Comparison of ENCODE assay signal across 13 cellular contexts in the genomic region with DNA sequence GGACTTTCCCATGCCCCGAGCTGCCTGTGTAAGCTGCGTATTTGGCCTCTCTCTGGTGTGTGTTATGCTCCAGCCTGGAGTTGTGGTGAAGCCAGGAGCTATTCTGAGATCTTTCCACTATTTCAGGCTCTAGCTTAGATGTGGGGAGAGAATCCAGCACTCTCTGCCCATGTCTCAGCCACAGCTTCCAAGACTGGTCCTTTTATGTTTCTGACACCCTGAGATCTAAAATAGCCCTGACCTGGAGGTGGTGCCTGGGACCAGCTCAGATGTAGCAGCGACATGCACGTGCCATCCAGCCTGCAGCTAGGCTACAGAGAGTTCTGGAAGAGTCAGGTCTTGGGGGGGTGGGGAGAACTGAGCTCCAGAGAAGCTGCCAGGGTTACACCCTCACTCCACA.
"Had no signal": no experiment of that assay in that cellular context is flagged by ENCODE, and none has a peak within 500 bp of the region (broad histone marks: within the 10 kb centered on the region; RNA-seq: fewer than 3 reads in every experiment).

No MANE protein-coding gene starts in this region.

- DNase-seq: activated CD4-positive, alpha-beta memory T cell treated with anti-CD3 and anti-CD28 coated beads, Interleukin-2, amount 10 ng/mL, durations not matched to agents 7 days and 5 days; activated naive CD4-positive, alpha-beta T cell treated with anti-CD3 and anti-CD28 coated beads for 36 hours; activated T-cell treated with anti-CD3 and anti-CD28 coated beads, Interleukin-2, amount 50 U/mL, for 72 hours; dermis blood vessel endothelial cell; foreskin fibroblast; naive B cell; right lobe of liver; stimulated activated CD4-positive, alpha-beta T cell treated with anti-CD3 and anti-CD28 coated beads, Interleukin-15, amount 100 ng/mL, for 24 hours; stimulated activated CD4-positive, alpha-beta T cell treated with anti-CD3 and anti-CD28 coated beads, Interleukin-4, amount 100 ng/mL, for 4 hours; stimulated activated naive CD8-positive, alpha-beta T cell treated with anti-CD3 and anti-CD28 coated beads, Interleukin-15, amount 100 ng/mL, for 72 hours; T-helper 9 cell had no signal

- H3K27ac Mint-ChIP-seq: activated CD4-positive, alpha-beta memory T cell treated with anti-CD3 and anti-CD28 coated beads, Interleukin-2, amount 10 ng/mL, durations not matched to agents 7 days and 5 days; activated naive CD4-positive, alpha-beta T cell treated with anti-CD3 and anti-CD28 coated beads for 36 hours; activated T-cell treated with anti-CD3 and anti-CD28 coated beads, Interleukin-2, amount 50 U/mL, for 72 hours; stimulated activated naive CD8-positive, alpha-beta T cell treated with anti-CD3 and anti-CD28 coated beads, Interleukin-15, amount 100 ng/mL, for 72 hours had no signal

- H3K9me3 ChIP-seq: right lobe of liver, tibial nerve had no signal

- H3K36me3 Mint-ChIP-seq: naive B cell had no signal

- H3K27me3 Mint-ChIP-seq: activated CD4-positive, alpha-beta memory T cell treated with anti-CD3 and anti-CD28 coated beads, Interleukin-2, amount 10 ng/mL, durations not matched to agents 7 days and 5 days; central memory CD8-positive, alpha-beta T cell had no signal

- H3K4me1 ChIP-seq: right lobe of liver, tibial nerve had no signal

- H3K27ac ChIP-seq: right lobe of liver, tibial nerve had no signal

- H3K4me1 Mint-ChIP-seq: central memory CD8-positive, alpha-beta T cell; stimulated activated naive CD8-positive, alpha-beta T cell treated with anti-CD3 and anti-CD28 coated beads, Interleukin-15, amount 100 ng/mL, for 72 hours had no signal

- H3K9me3 Mint-ChIP-seq: activated CD4-positive, alpha-beta memory T cell treated with anti-CD3 and anti-CD28 coated beads, Interleukin-2, amount 10 ng/mL, durations not matched to agents 7 days and 5 days; activated naive CD4-positive, alpha-beta T cell treated with anti-CD3 and anti-CD28 coated beads for 36 hours; activated T-cell treated with anti-CD3 and anti-CD28 coated beads, Interleukin-2, amount 50 U/mL, for 72 hours; central memory CD8-positive, alpha-beta T cell; naive B cell; stimulated activated naive CD8-positive, alpha-beta T cell treated with anti-CD3 and anti-CD28 coated beads, Interleukin-15, amount 100 ng/mL, for 72 hours had no signal

- H3K27me3 ChIP-seq: right lobe of liver, tibial nerve had no signal

- H3K4me3 Mint-ChIP-seq: activated CD4-positive, alpha-beta memory T cell treated with anti-CD3 and anti-CD28 coated beads, Interleukin-2, amount 10 ng/mL, durations not matched to agents 7 days and 5 days; activated naive CD4-positive, alpha-beta T cell treated with anti-CD3 and anti-CD28 coated beads for 36 hours; activated T-cell treated with anti-CD3 and anti-CD28 coated beads, Interleukin-2, amount 50 U/mL, for 72 hours; central memory CD8-positive, alpha-beta T cell; naive B cell; stimulated activated naive CD8-positive, alpha-beta T cell treated with anti-CD3 and anti-CD28 coated beads, Interleukin-15, amount 100 ng/mL, for 72 hours had no signal

- H3K4me3 ChIP-seq: right lobe of liver, tibial nerve had no signal

- H3K36me3 ChIP-seq: right lobe of liver, tibial nerve had no signal

- ATAC-seq: activated T-cell treated with anti-CD3 and anti-CD28 coated beads, Interleukin-2, amount 50 U/mL, for 72 hours; right lobe of liver; stimulated activated naive CD8-positive, alpha-beta T cell treated with anti-CD3 and anti-CD28 coated beads, Interleukin-15, amount 100 ng/mL, for 72 hours had no signal
